18 cellular contexts compared by ENCODE assay signal in genomic region chr4:95505801-95506200, GRCh38. TPM values are rescaled to one million over a fixed set of nuclear protein-coding genes. Genes with fewer than 3 reads are reported as not detected.
"Had no signal": no experiment of that assay in that cellular context is flagged by ENCODE, and none has a peak within 500 bp of the region (broad histone marks: within the 10 kb centered on the region; RNA-seq: fewer than 3 reads in every experiment).

No MANE protein-coding gene starts in this region.

- H3K27me3 ChIP-seq: cardiac muscle cell, transverse colon had no signal

- H3K9me3 ChIP-seq: transverse colon had no signal

- H3K4me3 ChIP-seq: cardiac muscle cell, coronary artery, transverse colon had no signal

- H3K27me3 Mint-ChIP-seq: memory B cell had no signal

- H3K27ac Mint-ChIP-seq: activated CD8-positive, alpha-beta T cell treated with anti-CD3 and anti-CD28 coated beads for 36 hours; activated naive CD8-positive, alpha-beta T cell treated with anti-CD3 and anti-CD28 coated beads, Interleukin-2, amount 10 ng/mL, durations not matched to agents 7 days and 5 days; immature natural killer cell; memory B cell; stimulated activated effector memory CD8-positive, alpha-beta T cell treated with anti-CD3 and anti-CD28 coated beads, Interleukin-12 subunit alpha, Interleukin-12 subunit beta, amount 100 ng/mL, for 72 hours had no signal

- H3K4me3 Mint-ChIP-seq: activated CD8-positive, alpha-beta T cell treated with anti-CD3 and anti-CD28 coated beads for 36 hours; activated naive CD8-positive, alpha-beta T cell treated with anti-CD3 and anti-CD28 coated beads, Interleukin-2, amount 10 ng/mL, durations not matched to agents 7 days and 5 days; immature natural killer cell; memory B cell; stimulated activated effector memory CD8-positive, alpha-beta T cell treated with anti-CD3 and anti-CD28 coated beads, Interleukin-12 subunit alpha, Interleukin-12 subunit beta, amount 100 ng/mL, for 72 hours had no signal

- H3K79me2 ChIP-seq: parathyroid adenoma had no signal

- H2AFZ ChIP-seq: parathyroid adenoma had no signal

- H3K9ac ChIP-seq: parathyroid adenoma had no signal

- H3K9me3 Mint-ChIP-seq: activated CD8-positive, alpha-beta T cell treated with anti-CD3 and anti-CD28 coated beads for 36 hours; activated naive CD8-positive, alpha-beta T cell treated with anti-CD3 and anti-CD28 coated beads, Interleukin-2, amount 10 ng/mL, durations not matched to agents 7 days and 5 days had no signal

- DNase-seq: activated CD8-positive, alpha-beta memory T cell treated with anti-CD3 and anti-CD28 coated beads, Interleukin-2, amount 50 U/mL, for 48 hours; activated CD8-positive, alpha-beta T cell treated with anti-CD3 and anti-CD28 coated beads for 36 hours; activated naive CD8-positive, alpha-beta T cell treated with anti-CD3 and anti-CD28 coated beads, Interleukin-2, amount 10 ng/mL, durations not matched to agents 7 days and 5 days; aorta; effector memory CD4-positive, alpha-beta T cell; erythroblast; glutamatergic neuron; immature natural killer cell; retina; small intestine; T-helper 1 cell; transverse colon had no signal

- H3K27ac ChIP-seq: cardiac muscle cell, coronary artery, parathyroid adenoma, transverse colon, VCaP had no signal

- H3K36me3 Mint-ChIP-seq: activated naive CD8-positive, alpha-beta T cell treated with anti-CD3 and anti-CD28 coated beads, Interleukin-2, amount 10 ng/mL, durations not matched to agents 7 days and 5 days; immature natural killer cell; memory B cell; stimulated activated effector memory CD8-positive, alpha-beta T cell treated with anti-CD3 and anti-CD28 coated beads, Interleukin-12 subunit alpha, Interleukin-12 subunit beta, amount 100 ng/mL, for 72 hours had no signal

- ATAC-seq: activated CD8-positive, alpha-beta T cell treated with anti-CD3 and anti-CD28 coated beads for 36 hours; stimulated activated effector memory CD8-positive, alpha-beta T cell treated with anti-CD3 and anti-CD28 coated beads, Interleukin-12 subunit alpha, Interleukin-12 subunit beta, amount 100 ng/mL, for 72 hours had no signal

- H3K4me1 Mint-ChIP-seq: activated naive CD8-positive, alpha-beta T cell treated with anti-CD3 and anti-CD28 coated beads, Interleukin-2, amount 10 ng/mL, durations not matched to agents 7 days and 5 days; immature natural killer cell; memory B cell; stimulated activated effector memory CD8-positive, alpha-beta T cell treated with anti-CD3 and anti-CD28 coated beads, Interleukin-12 subunit alpha, Interleukin-12 subunit beta, amount 100 ng/mL, for 72 hours had no signal

- H3K36me3 ChIP-seq: cardiac muscle cell, transverse colon had no signal

- FAIRE-seq: small intestine had no signal

- H3K4me1 ChIP-seq: parathyroid adenoma, transverse colon had no signal

RNA-seq across cellular contexts. Expression of gene UNC5C, which starts 43.0 kb away (rescaled TPM):
- total RNA-seq: activated CD8-positive, alpha-beta T cell treated with anti-CD3 and anti-CD28 coated beads for 36 hours; activated naive CD8-positive, alpha-beta T cell treated with anti-CD3 and anti-CD28 coated beads, Interleukin-2, amount 10 ng/mL, durations not matched to agents 7 days and 5 days had no signal
- polyA plus RNA-seq: immature natural killer cell had no signal
